In genomic region chr1:31644560-31645273, GRCh38 we compare ENCODE assay signal across 8 cellular contexts.
A peak's percentile ranks its signal among the peaks of the same experiment; 100 is the strongest.
DNase-seq lines count a peak whose midpoint lies in the region; ATAC-seq and FAIRE-seq lines count a peak whose summit lies in the region.

PEF1 (minus strand) TSS chr1:31644876; CDS start chr1:31644864, 12 bp downstream.

- H3K9me3 Mint-ChIP-seq in effector memory CD8-positive, alpha-beta T cell, result peaks cover 0 to 2% of the 10 kb centered on the region in 2 donors

- peaks cover 17% of the 10 kb centered on the region for H3K36me3 Mint-ChIP-seq in effector memory CD8-positive, alpha-beta T cell (ENCODE audit: insufficient read depth)

- H3K4me1 Mint-ChIP-seq in effector memory CD8-positive, alpha-beta T cell (ENCODE audit: low read depth in 2 of 2), result peaks cover 25 to 27% of the 10 kb centered on the region in 2 donors

- peak within 1 kb of the TSS; percentile 99 to 100 for H3K27ac Mint-ChIP-seq in effector memory CD8-positive, alpha-beta T cell

- H3K4me3 Mint-ChIP-seq in effector memory CD8-positive, alpha-beta T cell, result peak within 1 kb of the TSS; percentile 94 to 97

- H3K27me3 Mint-ChIP-seq in effector memory CD8-positive, alpha-beta T cell, result no peaks in the 10 kb centered on the region

- peak; percentile 81 for ATAC-seq in GM21360 (IDR thresholded peaks at IDR 0.05; ENCODE audit: unreplicated experiment)
- ATAC-seq in effector memory CD8-positive, alpha-beta T cell (replicated peaks), result peak; percentile 84

- FAIRE-seq in HTR-8/SVneo (lab: Jason Lieb, UNC), result peak; percentile 93

- DNase-seq in COLO668 (lab: John Stamatoyannopoulos, UW; ENCODE audit: unreplicated experiment) (peak; percentile 100), HTR-8/SVneo (ENCODE audit: insufficient read length, low spot score) (peak; percentile 95), NOMO-1 treated with dmso at 0.1 percent for 144 hours (lab: John Stamatoyannopoulos, UW; ENCODE audit: unreplicated experiment) (peak; percentile 97), medulla oblongata (ENCODE audit: extremely low spot score) (peak; percentile 99)
- peak; percentile 95 to 99 (median 98) for DNase-seq in activated CD8-positive, alpha-beta memory T cell treated with anti-CD3 and anti-CD28 coated beads for 48 hours (ENCODE audit: low read depth in 2 of 3, low spot score in 2 of 3)
- DNase-seq in effector memory CD8-positive, alpha-beta T cell, result peak; percentile 99
- DNase-seq in stimulated activated CD8-positive, alpha-beta memory T cell treated with anti-CD3 and anti-CD28 coated beads, Interleukin-12 subunit alpha, Interleukin-12 subunit beta, amount 100 ng/mL, for 1 hour (ENCODE audit: low read depth), result peak; percentile 99

Comparison
In these comparisons a context has a peak if more than half of its experiments do, and no peak if none do; other contexts are left out.
1. Peak in every context shown above with its lines: DNase-seq and ATAC-seq.